ENCODE assay signal across 19 cellular contexts in genomic region chr3:173306110-173306509, GRCh38.
DNase-seq lines count a peak whose midpoint lies in the region; TF ChIP-seq lines count a peak whose summit lies in the region.
"Had no signal": no experiment of that assay in that cellular context is flagged by ENCODE, and none has a peak within 500 bp of the region (broad histone marks: within the 10 kb centered on the region; RNA-seq: fewer than 3 reads in every experiment).

No MANE protein-coding gene starts in this region.

- WGBS in endodermal cell (ENCODE audit: insufficient coverage in 1 of 2, insufficient read length in 1 of 2), 2 experiments: 64% methylated on average over 2 of the region's 3 CpGs; no CpG with 5 or more reads in 1 of the 2 experiments

- H3K4me1 ChIP-seq in PC-9 (replicated peaks; ENCODE audit: insufficient read depth) (no peaks in the 10 kb centered on the region), endodermal cell (ENCODE audit: control insufficient read depth, insufficient read depth, low read length) (no peaks in the 10 kb centered on the region)
- no peaks in the 10 kb centered on the region for H3K4me1 ChIP-seq in CD8-positive, alpha-beta memory T cell (ENCODE audit: insufficient read depth, low read length)
- H3K4me1 ChIP-seq: A549; BLaER1 treated with 17β-estradiol and CSF1 and Interleukin-3, amounts not matched to agents 10 nM and 100 nM; Caco-2 had no signal

- H3F3A ChIP-seq in PC-9 (ENCODE audit: insufficient read depth, low read depth): no peaks in the 10 kb centered on the region

- BruUV-seq in PC-9 (replicated peaks; lab: Mats Ljungman, UMichigan): no TSS peak

- intact Hi-C loops in PC-9 (cut with micrococcal nuclease; ENCODE audit: unreplicated experiment): no loop called here

- H3K27me3 ChIP-seq in PC-9 (ENCODE audit: insufficient read depth, low read depth) (no peaks in the 10 kb centered on the region), endodermal cell (ENCODE audit: control insufficient read depth, insufficient read depth, low read length, poor library complexity, severe bottlenecking) (no peaks in the 10 kb centered on the region)
- no peaks in the 10 kb centered on the region for H3K27me3 ChIP-seq in CD8-positive, alpha-beta memory T cell (ENCODE audit: insufficient read depth, low read length, poor library complexity, severe bottlenecking)
- H3K27me3 ChIP-seq: BLaER1 treated with 17β-estradiol and CSF1 and Interleukin-3, amounts not matched to agents 10 nM and 100 nM had no signal

- POLR2A ChIA-PET in PC-9 (lab: Charles Lee; ENCODE audit: unreplicated experiment): no interaction called here
- POLR2A ChIA-PET in CD8-positive, alpha-beta memory T cell (lab: Charles Lee): no interaction called here

- no peaks in the 10 kb centered on the region for H3K9me2 ChIP-seq in PC-9 (ENCODE audit: insufficient read depth)

- no peak overlapping the region for H3K9ac ChIP-seq in endodermal cell (ENCODE audit: extremely low read depth, low read length, poor library complexity, severe bottlenecking)
- H3K9ac ChIP-seq: BLaER1 treated with 17β-estradiol and CSF1 and Interleukin-3, amounts not matched to agents 10 nM and 100 nM had no signal

- no peaks in the 10 kb centered on the region for H3K27me3 Mint-ChIP-seq in endodermal cell (ENCODE audit: insufficient read depth)
- peaks cover 0 to 1% of the 10 kb centered on the region in 2 donors for H3K27me3 Mint-ChIP-seq in CD8-positive, alpha-beta memory T cell
- H3K27me3 Mint-ChIP-seq: B cell; CD4-positive, alpha-beta memory T cell; CD4-positive, CD25-positive, alpha-beta regulatory T cell had no signal

- H3K4me3 Mint-ChIP-seq in endodermal cell: no peak overlapping the region
- no peak overlapping the region for H3K4me3 Mint-ChIP-seq in CD8-positive, alpha-beta memory T cell
- H3K4me3 Mint-ChIP-seq: B cell; CD14-positive monocyte; CD4-positive, alpha-beta memory T cell; CD4-positive, CD25-positive, alpha-beta regulatory T cell had no signal

- H3K4me1 Mint-ChIP-seq in endodermal cell: peaks cover 12% of the 10 kb centered on the region
- no peaks in the 10 kb centered on the region for H3K4me1 Mint-ChIP-seq in CD8-positive, alpha-beta memory T cell
- H3K4me1 Mint-ChIP-seq: B cell; CD14-positive monocyte; CD4-positive, alpha-beta memory T cell; CD4-positive, CD25-positive, alpha-beta regulatory T cell had no signal

- H2AFZ ChIP-seq in PC-9: 0 out of 2 replicates have a peak overlapping the region, but pooled peaks have one; percentile 14

- DNase-seq in LNCaP clone FGC (ENCODE audit: low read depth) (no peak), PC-9 (no peak), endodermal cell (peak; percentile 43), iPS-NIHi7 (ENCODE audit: extremely low spot score) (no peak), SK-N-DZ (ENCODE audit: low spot score) (no peak)
- DNase-seq in CD8-positive, alpha-beta memory T cell: no peak
- DNase-seq: AML-193; Caco-2; Calu3; CD4-positive, alpha-beta memory T cell; CD4-positive, CD25-positive, alpha-beta regulatory T cell; DMS79 treated with DMSO at 0.1 percent for 48 hours; GF-D8 had no signal

- no peak overlapping the region for H3K4me2 ChIP-seq in PC-9
- H3K4me2 ChIP-seq: A549; BLaER1 treated with 17β-estradiol and CSF1 and Interleukin-3, amounts not matched to agents 10 nM and 100 nM had no signal

- no peaks in the 10 kb centered on the region for H4K20me1 ChIP-seq in PC-9 (ENCODE audit: insufficient read depth)
- H4K20me1 ChIP-seq: BLaER1 treated with 17β-estradiol and CSF1 and Interleukin-3, amounts not matched to agents 10 nM and 100 nM had no signal

- CTCF ChIA-PET in PC-9 (lab: Charles Lee): no interaction called here
- CTCF ChIA-PET in CD8-positive, alpha-beta memory T cell (lab: Charles Lee): no interaction called here

- TF ChIP-seq CTCF in C4-2B (conservative IDR thresholded peaks at IDR 0.05) (peak; percentile 7; the same call in 1 of the 2 replicates), LNCaP clone FGC (IDR thresholded peaks at IDR 0.05; ENCODE audit: control insufficient read depth, extremely low read depth, insufficient read depth) (0 out of 2 replicates have a peak, but pooled peaks have one; percentile 20), PC-9 (conservative IDR thresholded peaks at IDR 0.05) (no peak), endodermal cell (conservative IDR thresholded peaks at IDR 0.05) (peak; percentile 13)

- H3K4me3 ChIP-seq in LNCaP clone FGC (ENCODE audit: low read depth, low read length): no peak overlapping the region
- no peak overlapping the region for H3K4me3 ChIP-seq in PC-9
- no peak overlapping the region for H3K4me3 ChIP-seq in endodermal cell (ENCODE audit: low read length)
- H3K4me3 ChIP-seq in CD8-positive, alpha-beta memory T cell (ENCODE audit: low read length): no peak overlapping the region
- H3K4me3 ChIP-seq: A549; BLaER1 treated with 17β-estradiol and CSF1 and Interleukin-3, amounts not matched to agents 10 nM and 100 nM had no signal

- no peaks in the 10 kb centered on the region for H3K9me3 ChIP-seq in PC-9 (ENCODE audit: insufficient read depth, low read depth)
- H3K9me3 ChIP-seq in endodermal cell (ENCODE audit: control insufficient read depth, low read length): no peaks in the 10 kb centered on the region
- H3K9me3 ChIP-seq in CD8-positive, alpha-beta memory T cell (ENCODE audit: low read length): no peaks in the 10 kb centered on the region
- H3K9me3 ChIP-seq: A549; BLaER1 treated with 17β-estradiol and CSF1 and Interleukin-3, amounts not matched to agents 10 nM and 100 nM; Caco-2 had no signal

- no peaks in the 10 kb centered on the region for H3K9me3 Mint-ChIP-seq in endodermal cell
- peaks cover 0 to 18% (median 0%) of the 10 kb centered on the region in 5 donors for H3K9me3 Mint-ChIP-seq in CD8-positive, alpha-beta memory T cell
- H3K9me3 Mint-ChIP-seq: CD4-positive, alpha-beta memory T cell; CD4-positive, CD25-positive, alpha-beta regulatory T cell had no signal

- H3K27ac ChIP-seq in C4-2B: no peak overlapping the region
- no peak overlapping the region for H3K27ac ChIP-seq in PC-9
- no peak overlapping the region for H3K27ac ChIP-seq in endodermal cell (ENCODE audit: low read depth, low read length)
- no peak overlapping the region for H3K27ac ChIP-seq in CD8-positive, alpha-beta memory T cell (ENCODE audit: low read depth, low read length)
- H3K27ac ChIP-seq: 22Rv1; A549; BLaER1 treated with 17β-estradiol and CSF1 and Interleukin-3, amounts not matched to agents 10 nM and 100 nM had no signal

- H3K36me3 ChIP-seq in PC-9 (ENCODE audit: low read depth): no peaks in the 10 kb centered on the region
- no peaks in the 10 kb centered on the region for H3K36me3 ChIP-seq in endodermal cell (ENCODE audit: control insufficient read depth, insufficient read depth, low read length)
- H3K36me3 ChIP-seq in CD8-positive, alpha-beta memory T cell (ENCODE audit: insufficient read depth, low read length): no peaks in the 10 kb centered on the region
- H3K36me3 ChIP-seq: BLaER1 treated with 17β-estradiol and CSF1 and Interleukin-3, amounts not matched to agents 10 nM and 100 nM had no signal

- no peaks in the 10 kb centered on the region for H3K36me3 Mint-ChIP-seq in endodermal cell (ENCODE audit: low read depth)
- H3K36me3 Mint-ChIP-seq in CD8-positive, alpha-beta memory T cell: no peaks in the 10 kb centered on the region
- H3K36me3 Mint-ChIP-seq: CD14-positive monocyte; CD4-positive, alpha-beta memory T cell; CD4-positive, CD25-positive, alpha-beta regulatory T cell had no signal

- no peak overlapping the region for H3K27ac Mint-ChIP-seq in endodermal cell
- H3K27ac Mint-ChIP-seq in CD8-positive, alpha-beta memory T cell: no peak overlapping the region
- H3K27ac Mint-ChIP-seq: B cell; CD14-positive monocyte; CD4-positive, alpha-beta memory T cell; CD4-positive, CD25-positive, alpha-beta regulatory T cell had no signal

- H3K79me2 ChIP-seq in PC-9 (ENCODE audit: low read depth): no peaks in the 10 kb centered on the region
